Comparison of ENCODE assay signal across 14 cellular contexts in the genomic region with DNA sequence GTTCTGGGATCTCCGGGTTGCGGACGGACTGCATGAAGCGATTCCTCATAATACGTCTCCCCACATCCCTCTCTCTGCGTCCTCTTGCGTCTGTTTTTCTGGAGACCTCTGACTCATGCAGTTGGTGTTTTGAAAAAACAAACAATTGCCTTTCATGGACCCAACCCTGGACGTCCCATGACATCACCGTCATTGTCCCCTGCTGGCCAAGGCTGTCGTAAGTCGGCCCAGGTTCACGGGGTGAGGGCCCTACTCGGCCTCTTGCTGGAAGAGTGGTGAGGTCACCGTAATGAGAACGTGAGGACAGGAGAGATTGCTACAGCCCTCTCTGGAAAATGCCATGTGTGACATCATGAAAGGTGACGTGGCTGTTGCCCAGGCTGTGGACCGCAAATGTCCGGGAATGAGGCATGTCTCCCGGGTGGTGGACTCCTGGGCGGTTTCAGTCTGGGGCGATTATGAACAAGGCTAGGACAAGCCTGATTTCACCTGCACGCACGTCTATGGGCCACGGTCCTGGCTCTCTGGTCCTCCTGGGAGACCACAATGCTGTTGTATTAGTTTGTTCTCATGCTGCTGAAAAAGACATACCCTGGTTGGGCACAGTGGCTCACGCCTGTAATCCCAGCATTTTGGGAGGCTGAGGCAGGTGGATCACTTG. TPM values are rescaled to one million over a fixed set of nuclear protein-coding genes. Genes with fewer than 3 reads are reported as not detected.
A peak's percentile ranks its signal among the peaks of the same experiment; 100 is the strongest.
DNase-seq lines count a peak whose midpoint lies in the region; ATAC-seq and TF ChIP-seq lines count a peak whose summit lies in the region.
"Had no signal": no experiment of that assay in that cellular context is flagged by ENCODE, and none has a peak within 500 bp of the region (broad histone marks: within the 10 kb centered on the region; RNA-seq: fewer than 3 reads in every experiment).

No MANE protein-coding gene starts in this region.

- BruUV-seq in Panc1 (replicated peaks; lab: Mats Ljungman, UMichigan), result no TSS peak

- peaks cover 4% of the 10 kb centered on the region for H3K9me3 Mint-ChIP-seq in progenitor cell of endocrine pancreas (ENCODE audit: low read depth)

- H3K27me3 Mint-ChIP-seq in progenitor cell of endocrine pancreas, result peaks cover 12% of the 10 kb centered on the region

- peak overlapping the region; percentile 80 for H3K27ac Mint-ChIP-seq in progenitor cell of endocrine pancreas
- H3K27ac Mint-ChIP-seq: activated CD8-positive, alpha-beta T cell treated with anti-CD3 and anti-CD28 coated beads, Interleukin-2, amount 10 ng/mL, durations not matched to agents 7 days and 5 days; activated naive CD8-positive, alpha-beta T cell treated with anti-CD3 and anti-CD28 coated beads for 36 hours had no signal

- in situ Hi-C loops in Panc1 (cut with HindIII; ENCODE audit: low pct_unique_long_range_greater_than_20kb, low sequenced_read_pairs), result no loop called here

- TF ChIP-seq POLR2A in stomach (IDR thresholded peaks at IDR 0.05), result no peak

- H3K27ac ChIP-seq in Panc1 (ENCODE audit: low read length) (peak overlapping the region; percentile 80), stomach (peak overlapping the region in 2 of 5 donors; percentile 26 to 27)
- H3K27ac ChIP-seq: ovary had no signal

- TF ChIP-seq EP300 in stomach (IDR thresholded peaks at IDR 0.05), result no peak

- H3K4me1 Mint-ChIP-seq in progenitor cell of endocrine pancreas (ENCODE audit: low read depth), result peaks cover 3% of the 10 kb centered on the region

- no peak overlapping the region for H3K4me3 Mint-ChIP-seq in progenitor cell of endocrine pancreas (ENCODE audit: low read depth)
- H3K4me3 Mint-ChIP-seq: activated CD8-positive, alpha-beta T cell treated with anti-CD3 and anti-CD28 coated beads, Interleukin-2, amount 10 ng/mL, durations not matched to agents 7 days and 5 days; activated naive CD8-positive, alpha-beta T cell treated with anti-CD3 and anti-CD28 coated beads for 36 hours had no signal

- H3K27me3 ChIP-seq in Panc1 (ENCODE audit: control insufficient read depth, insufficient read depth, low read length) (no peaks in the 10 kb centered on the region), stomach (peaks cover 0 to 17% (median 4%) of the 10 kb centered on the region in 3 donors)
- H3K27me3 ChIP-seq: ovary had no signal

- intact Hi-C loops in Panc1 (cut with micrococcal nuclease; ENCODE audit: unreplicated experiment), result no loop called here
- intact Hi-C loops in stomach (cut with DNase I; ENCODE audit: low total_unique reads), result no loop called here

- peak; percentile 86 for ATAC-seq in Panc1
- no peak for ATAC-seq in GM21515 (IDR thresholded peaks at IDR 0.05; ENCODE audit: unreplicated experiment)
- ATAC-seq in HG03439 (IDR thresholded peaks at IDR 0.05; ENCODE audit: unreplicated experiment), result no peak
- ATAC-seq in GM21526 (IDR thresholded peaks at IDR 0.05; ENCODE audit: low FRiP score, unreplicated experiment), result no peak
- ATAC-seq: activated CD8-positive, alpha-beta T cell treated with anti-CD3 and anti-CD28 coated beads, Interleukin-2, amount 10 ng/mL, durations not matched to agents 7 days and 5 days had no signal

- TF ChIP-seq CTCF in Panc1 (IDR thresholded peaks at IDR 0.05) (no peak), epithelial cell of esophagus (IDR thresholded peaks at IDR 0.05; ENCODE audit: insufficient read depth, low read depth, low read length, missing control alignments) (no peak), progenitor cell of endocrine pancreas (IDR thresholded peaks at IDR 0.05; ENCODE audit: unreplicated experiment) (no peak), stomach (IDR thresholded peaks at IDR 0.05) (no peak)

- H3K36me3 Mint-ChIP-seq in progenitor cell of endocrine pancreas (ENCODE audit: insufficient read depth), result no peaks in the 10 kb centered on the region
- H3K36me3 Mint-ChIP-seq: activated naive CD8-positive, alpha-beta T cell treated with anti-CD3 and anti-CD28 coated beads for 36 hours had no signal

- WGBS in stomach, 5 donors, result 65 to 77% (median 71%) methylated on average over 23 to 25 of the region's 25 CpGs

- peaks cover 26% of the 10 kb centered on the region for H3K4me1 ChIP-seq in Panc1 (ENCODE audit: control insufficient read depth, insufficient read depth, low read length)
- no peaks in the 10 kb centered on the region for H3K4me1 ChIP-seq in stomach

- CTCF ChIA-PET in Panc1 (lab: Charles Lee), result no interaction called here

- H3K36me3 ChIP-seq in Panc1 (ENCODE audit: control insufficient read depth, insufficient read depth, low read length) (no peaks in the 10 kb centered on the region), stomach (no peaks in the 10 kb centered on the region)
- H3K36me3 ChIP-seq: ovary had no signal

- H3K9me3 ChIP-seq in Panc1 (ENCODE audit: control insufficient read depth, insufficient read depth, low read depth, low read length) (no peaks in the 10 kb centered on the region), stomach (peaks cover 0 to 4% (median 2%) of the 10 kb centered on the region in 4 donors)
- H3K9me3 ChIP-seq: ovary had no signal

- peak overlapping the region in 1 of 2 experiments; percentile 5; a peak in 1 of 4 replicates for H3K4me3 ChIP-seq in Panc1 (ENCODE audit: low read depth in 2 of 2, low read length in 2 of 2)
- no peak overlapping the region for H3K4me3 ChIP-seq in epithelial cell of esophagus (ENCODE audit: low read length)
- H3K4me3 ChIP-seq in stomach, result no peak overlapping the region
- H3K4me3 ChIP-seq: ovary had no signal

- peak; percentile 100 for DNase-seq in H4 (ENCODE audit: low spot score)
- DNase-seq in Panc1 (ENCODE audit: low read depth, low spot score), result peak; percentile 100
- peak; percentile 45 for DNase-seq in epithelial cell of esophagus (ENCODE audit: low read depth)
- no peak for DNase-seq in progenitor cell of endocrine pancreas (ENCODE audit: low spot score, unreplicated experiment)
- DNase-seq in stomach, result no peak
- DNase-seq: activated CD8-positive, alpha-beta T cell treated with anti-CD3 and anti-CD28 coated beads, Interleukin-2, amount 10 ng/mL, durations not matched to agents 7 days and 5 days; activated naive CD8-positive, alpha-beta T cell treated with anti-CD3 and anti-CD28 coated beads for 36 hours; MM.1S; NCI-H526 treated with DMSO at 0.1 percent for 48 hours; ovary had no signal

- POLR2A ChIA-PET in Panc1 (lab: Charles Lee), result interaction anchor here (0.6 kb wide), 1 partner anchor 48 kb away, joined by 3 read pairs; no protein-coding TSS in a partner anchor

RNA-seq across cellular contexts. Expression of gene MAFK, which starts 9.8 kb away (rescaled TPM):
- total RNA-seq in H4 (2014; rRNA removed; shearing (Covaris generic)), result 13.2 and 16.9 TPM in 2 replicates
- total RNA-seq in Panc1 (2021; ENCODE audit: unreplicated experiment) (125 TPM), progenitor cell of endocrine pancreas (21.5 and 26.2 TPM in 2 replicates), stomach (10 to 100 TPM; 17.4 to 56.0 (median 35.4) TPM)
- polyA plus RNA-seq in Panc1 (2012; ENCODE audit: insufficient read length), result 120 TPM
- polyA plus RNA-seq in stomach, result 10 to 100 TPM; 15.1 to 44.7 (median 29.5) TPM

RNA-seq across cellular contexts. Expression of gene INTS1, which starts 16.5 kb away (rescaled TPM):
- 32.7 and 34.1 TPM in 2 replicates for total RNA-seq in H4 (2014; rRNA removed; shearing (Covaris generic))
- total RNA-seq in Panc1 (2021; ENCODE audit: unreplicated experiment), result 173 TPM
- 196 TPM for polyA plus RNA-seq in Panc1 (2012; ENCODE audit: insufficient read length)
- total RNA-seq in progenitor cell of endocrine pancreas, result 145 and 150 TPM in 2 replicates
- total RNA-seq in stomach, result 100 to 1,000 TPM in 1 of 5 donors, 10 to 100 TPM in 4; 24.4 to 724 (median 81.7) TPM
- 10 to 100 TPM; 34.2 to 65.4 (median 46.9) TPM for polyA plus RNA-seq in stomach

RNA-seq across cellular contexts. Expression of gene TMEM184A, which starts 35.3 kb away (rescaled TPM):
- 2.3 and 4.4 TPM in 2 replicates for total RNA-seq in H4 (2014; rRNA removed; shearing (Covaris generic))
- total RNA-seq in Panc1 (2021; ENCODE audit: unreplicated experiment), result 9.2 TPM
- 13.7 TPM for polyA plus RNA-seq in Panc1 (2012; ENCODE audit: insufficient read length)
- total RNA-seq in progenitor cell of endocrine pancreas, result 7.4 and 8.6 TPM in 2 replicates
- 10 to 100 TPM; 10.6 to 99.4 (median 22.3) TPM for total RNA-seq in stomach
- polyA plus RNA-seq in stomach, result 10 to 100 TPM in 1 of 3 donors, 1 to 10 TPM in 2; 3.8 to 36.8 (median 9.1) TPM
- total RNA-seq: activated CD8-positive, alpha-beta T cell treated with anti-CD3 and anti-CD28 coated beads, Interleukin-2, amount 10 ng/mL, durations not matched to agents 7 days and 5 days; T-helper 1 cell treated with Interleukin-12 subunit alpha and Interleukin-12 subunit beta and Interleukin-4 antibody, amounts not matched to agents 30 ng/mL and 1 ng/mL, for 36 hours had no signal

RNA-seq across cellular contexts. Expression of gene PSMG3, which starts 49.1 kb away (rescaled TPM):
- 99.6 and 126 TPM in 2 replicates for total RNA-seq in H4 (2014; rRNA removed; shearing (Covaris generic))
- 59.4 TPM for total RNA-seq in Panc1 (2021; ENCODE audit: unreplicated experiment)
- 81.5 TPM for polyA plus RNA-seq in Panc1 (2012; ENCODE audit: insufficient read length)
- 29.1 and 32.1 TPM in 2 replicates for total RNA-seq in progenitor cell of endocrine pancreas
- total RNA-seq in stomach, result 10 to 100 TPM in 3 of 5 donors, 1 to 10 TPM in 1, not detected in 1; 4.9 to 33.3 (median 16.3) TPM
- polyA plus RNA-seq in stomach, result 10 to 100 TPM; 66.9 to 71.5 (median 67.7) TPM

Comparison
In these comparisons a context has a peak if more than half of its experiments do, and no peak if none do; other contexts are left out.
1. DNase-seq: peak in H4 (single experiment), Panc1 (single experiment) and epithelial cell of esophagus (single experiment); none in progenitor cell of endocrine pancreas (single experiment) and stomach (single experiment).